ENCODE assay signal across 11 cellular contexts in genomic region chr21:31136891-31137290, GRCh38.
DNase-seq lines count a peak whose midpoint lies in the region; ATAC-seq, FAIRE-seq and TF ChIP-seq lines count a peak whose summit lies in the region.
"Had no signal": no experiment of that assay in that cellular context is flagged by ENCODE, and none has a peak within 500 bp of the region (broad histone marks: within the 10 kb centered on the region; RNA-seq: fewer than 3 reads in every experiment).

No MANE protein-coding gene starts in this region.

- H3K27ac ChIP-seq in cardiac muscle cell = no peak overlapping the region
- H3K27ac ChIP-seq: body of pancreas, SK-N-MC had no signal

- TF ChIP-seq CTCF in cardiac muscle cell (IDR thresholded peaks at IDR 0.05; ENCODE audit: low read depth, low read length) = peak; percentile 24
- TF ChIP-seq CTCF in astrocyte of the cerebellum (IDR thresholded peaks at IDR 0.05; ENCODE audit: low read depth, low read length, missing control alignments) = peak; percentile 33

- FAIRE-seq in urothelium cell line (lab: Jason Lieb, UNC) = no peak

- in situ Hi-C loops in astrocyte of the cerebellum (cut with HindIII; ENCODE audit: low sequenced_read_pairs) = no loop called here

- no peak overlapping the region for H3K4me3 ChIP-seq in cardiac muscle cell
- no peak overlapping the region for H3K4me3 ChIP-seq in astrocyte of the cerebellum (ENCODE audit: low read depth, low read length)
- H3K4me3 ChIP-seq: body of pancreas, SK-N-MC had no signal

- DNase-seq in cardiac muscle cell (ENCODE audit: low read depth in 1 of 2, low spot score in 1 of 2) = peak in 1 of 2 donors; percentile 93
- no peak for DNase-seq in cardiac septum (ENCODE audit: low spot score)
- peak; percentile 72 for DNase-seq in astrocyte of the cerebellum (ENCODE audit: low read depth)
- DNase-seq in urothelium cell line (ENCODE audit: low spot score) = peak; percentile 41
- DNase-seq: left ventricle myocardium superior had no signal

- H3K36me3 ChIP-seq in cardiac muscle cell = no peaks in the 10 kb centered on the region

- H3K9me3 ChIP-seq in cardiac muscle cell (ENCODE audit: low read depth) = no peaks in the 10 kb centered on the region
- H3K9me3 ChIP-seq: body of pancreas had no signal

- ATAC-seq in HG03354 (IDR thresholded peaks at IDR 0.05; ENCODE audit: poor library complexity, severe bottlenecking, unreplicated experiment) (peak; percentile 70), GM18870 (IDR thresholded peaks at IDR 0.05; ENCODE audit: unreplicated experiment) (no peak), HG03521 (IDR thresholded peaks at IDR 0.05; ENCODE audit: unreplicated experiment) (no peak), HG03520 (IDR thresholded peaks at IDR 0.05; ENCODE audit: unreplicated experiment) (no peak)
- ATAC-seq: body of pancreas, left ventricle myocardium superior had no signal

- intact Hi-C loops in cardiac septum (cut with DNase I) = no loop called here

- no peaks in the 10 kb centered on the region for H3K27me3 ChIP-seq in cardiac muscle cell
- H3K27me3 ChIP-seq: body of pancreas had no signal

- H3K4me1 ChIP-seq in cardiac muscle cell (ENCODE audit: low read depth) = no peaks in the 10 kb centered on the region
- H3K4me1 ChIP-seq: body of pancreas had no signal
